Comparison of ENCODE assay signal across 8 cellular contexts in genomic region chr15:80403712-80404056, GRCh38. TPM values are rescaled to one million over a fixed set of nuclear protein-coding genes. Genes with fewer than 3 reads are reported as not detected.
A peak's percentile ranks its signal among the peaks of the same experiment; 100 is the strongest.
DNase-seq lines count a peak whose midpoint lies in the region; TF ChIP-seq lines count a peak whose summit lies in the region.

No MANE protein-coding gene starts in this region.

- H3K79me2 ChIP-seq in GM23248 (ENCODE audit: insufficient read depth): no peaks in the 10 kb centered on the region
- H3K79me2 ChIP-seq in hepatocyte: no peaks in the 10 kb centered on the region

- H3F3A ChIP-seq in GM23248 (ENCODE audit: insufficient read depth): no peaks in the 10 kb centered on the region

- H3K4me1 ChIP-seq in GM23248 (ENCODE audit: insufficient read depth) (no peaks in the 10 kb centered on the region), hepatocyte (ENCODE audit: insufficient read depth) (peaks cover 8% of the 10 kb centered on the region), sigmoid colon (peaks cover 0 to 13% (median 10%) of the 10 kb centered on the region in 4 donors)

- H3K4me3 ChIP-seq in GM23248 (peak overlapping the region; percentile 73), WERI-Rb-1 (ENCODE audit: low read depth, low read length) (peak overlapping the region; percentile 63), hepatocyte (peak overlapping the region; percentile 61), sigmoid colon (peak overlapping the region; percentile 49 to 65 (median 61))

- no peak for TF ChIP-seq CTCF in WERI-Rb-1 (IDR thresholded peaks at IDR 0.05; ENCODE audit: low read depth, low read length)
- no peak for TF ChIP-seq CTCF in hepatocyte (IDR thresholded peaks at IDR 0.05; ENCODE audit: poor library complexity)
- no peak for TF ChIP-seq CTCF in sigmoid colon (IDR thresholded peaks at IDR 0.05)

- in situ Hi-C loops in GM23248 (cut with MboI): no loop called here

- no peaks in the 10 kb centered on the region for H3K9me2 ChIP-seq in GM23248 (ENCODE audit: insufficient read depth)
- no peaks in the 10 kb centered on the region for H3K9me2 ChIP-seq in hepatocyte (replicated peaks; ENCODE audit: insufficient read depth)

- H4K20me1 ChIP-seq in GM23248 (ENCODE audit: insufficient read depth) (no peaks in the 10 kb centered on the region), hepatocyte (ENCODE audit: insufficient read depth, poor library complexity, severe bottlenecking) (no peaks in the 10 kb centered on the region)

- no peak for TF ChIP-seq POLR2A in sigmoid colon (IDR thresholded peaks at IDR 0.05)

- H3K4me2 ChIP-seq in GM23248 (ENCODE audit: unreplicated experiment) (peak overlapping the region; percentile 66), hepatocyte (peak overlapping the region; percentile 95)

- H3K9me3 ChIP-seq in GM23248 (ENCODE audit: low read depth): no peaks in the 10 kb centered on the region
- H3K9me3 ChIP-seq in WERI-Rb-1 (ENCODE audit: severe bottlenecking): no peaks in the 10 kb centered on the region
- H3K9me3 ChIP-seq in hepatocyte (ENCODE audit: low read depth): no peaks in the 10 kb centered on the region
- H3K9me3 ChIP-seq in sigmoid colon: no peaks in the 10 kb centered on the region

- H3K27me3 ChIP-seq in GM23248 (replicated peaks; ENCODE audit: insufficient read depth) (no peaks in the 10 kb centered on the region; the same call in 1 of the 2 replicates), WERI-Rb-1 (ENCODE audit: insufficient read depth, low read depth, severe bottlenecking) (no peaks in the 10 kb centered on the region), hepatocyte (peaks cover 35% of the 10 kb centered on the region), sigmoid colon (no peaks in the 10 kb centered on the region)

- H3K9ac ChIP-seq in GM23248: peak overlapping the region; percentile 50

- no peaks in the 10 kb centered on the region for H3K36me3 ChIP-seq in GM23248 (ENCODE audit: low read depth)
- no peaks in the 10 kb centered on the region for H3K36me3 ChIP-seq in WERI-Rb-1
- H3K36me3 ChIP-seq in hepatocyte (replicated peaks; ENCODE audit: insufficient read depth, low read depth): no peaks in the 10 kb centered on the region
- H3K36me3 ChIP-seq in sigmoid colon: no peaks in the 10 kb centered on the region

- no peak for TF ChIP-seq EP300 in sigmoid colon (IDR thresholded peaks at IDR 0.05)

- intact Hi-C loops in sigmoid colon (cut with DNase I): no loop called here

- 35 to 46% methylated on average over 28 to 29 of the region's 30 CpGs for WGBS in GM23248 (ENCODE audit: low coverage in 1 of 2, low lambda C conversion rate in 2 of 2, missing lambda C conversion rate in 2 of 2), 2 experiments
- WGBS in hepatocyte (ENCODE audit: low lambda C conversion rate, missing lambda C conversion rate): 6% methylated on average over 30 of the region's 30 CpGs
- WGBS in sigmoid colon, 2 donors: 3 to 7% methylated on average over 30 of the region's 30 CpGs

- peak overlapping the region; percentile 70 for H2AFZ ChIP-seq in GM23248
- H2AFZ ChIP-seq in hepatocyte: peak overlapping the region; percentile 84

- no peak for DNase-seq in GM23248
- peak; percentile 58 for DNase-seq in WERI-Rb-1
- peak; percentile 42 for DNase-seq in hepatocyte (ENCODE audit: low spot score)
- DNase-seq in sigmoid colon: no peak
- no peak for DNase-seq in activated CD4-positive, CD25-positive, alpha-beta regulatory T cell treated with anti-CD3 and anti-CD28 coated beads, Interleukin-2, amount 50 U/mL, for 72 hours
- no peak for DNase-seq in D341Med (ENCODE audit: low spot score)
- no peak for DNase-seq in NCI-H2196 treated with DMSO at 0.1 percent for 48 hours (lab: John Stamatoyannopoulos, UW; ENCODE audit: unreplicated experiment)
- no peak for DNase-seq in stimulated activated CD8-positive, alpha-beta memory T cell treated with anti-CD3 and anti-CD28 coated beads, Interleukin-4, amount 100 ng/mL, for 48 hours

- no peak overlapping the region for H3K27ac ChIP-seq in GM23248
- peak overlapping the region; percentile 87 for H3K27ac ChIP-seq in WERI-Rb-1
- peak overlapping the region; percentile 43 for H3K27ac ChIP-seq in hepatocyte
- peak overlapping the region; percentile 66 to 81 (median 69) for H3K27ac ChIP-seq in sigmoid colon

RNA-seq across cellular contexts. Expression of gene ARNT2, which starts 0.5 kb away (rescaled TPM):
- total RNA-seq in GM23248 (2014; rRNA removed; shearing (Covaris generic)): 23.5 and 31.5 TPM in 2 replicates
- polyA plus RNA-seq in GM23248 (2016; fragmentation: Nextera tagmentation; extraction: Ambion mirVana) (9.3 and 11.9 TPM in 2 replicates), hepatocyte (3.9 and 4.7 TPM in 2 replicates), sigmoid colon (1 to 10 TPM; 1.2 to 2.7 (median 1.8) TPM)
- total RNA-seq in hepatocyte (4.6 and 5.3 TPM in 2 replicates), sigmoid colon (10 to 100 TPM in 1 of 4 donors, 1 to 10 TPM in 3; 4.3 to 16.1 (median 7.0) TPM)

Comparison
In these comparisons a context has a peak if more than half of its experiments do, and no peak if none do; other contexts are left out.
1. DNase-seq: peak in WERI-Rb-1 (single experiment) and hepatocyte (single experiment); none in GM23248 (single experiment), sigmoid colon (single experiment), activated CD4-positive, CD25-positive, alpha-beta regulatory T cell treated with anti-CD3 and anti-CD28 coated beads, Interleukin-2, amount 50 U/mL, for 72 hours (single experiment), D341Med (single experiment), NCI-H2196 treated with DMSO at 0.1 percent for 48 hours (single experiment) and stimulated activated CD8-positive, alpha-beta memory T cell treated with anti-CD3 and anti-CD28 coated beads, Interleukin-4, amount 100 ng/mL, for 48 hours (single experiment).
2. Peak in every context shown above with its lines, with median percentiles within 50 percentile points of each other: H3K4me3 ChIP-seq.